ENCODE assay signal across 24 cellular contexts in the genomic region with DNA sequence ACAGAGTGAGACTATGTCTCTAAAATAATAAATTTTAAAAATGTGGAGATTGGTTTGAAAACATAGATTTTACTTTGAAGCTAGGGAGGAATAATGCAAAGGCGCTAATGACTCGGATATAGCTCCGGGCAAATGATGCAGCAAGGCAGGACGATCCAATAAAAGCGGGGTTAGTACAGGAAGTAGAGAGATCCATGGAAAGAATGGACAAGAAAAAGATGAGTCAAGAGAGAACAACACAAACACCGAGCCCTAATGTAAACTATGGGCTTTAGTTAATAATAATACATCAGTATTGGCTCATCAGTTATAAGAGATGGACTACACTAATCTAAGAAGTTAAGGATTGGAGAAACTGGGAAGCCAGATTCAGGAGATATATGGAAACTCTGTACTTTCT.
A peak's percentile ranks its signal among the peaks of the same experiment; 100 is the strongest.
DNase-seq lines count a peak whose midpoint lies in the region; ATAC-seq and TF ChIP-seq lines count a peak whose summit lies in the region.
"Had no signal": no experiment of that assay in that cellular context is flagged by ENCODE, and none has a peak within 500 bp of the region (broad histone marks: within the 10 kb centered on the region; RNA-seq: fewer than 3 reads in every experiment).

No MANE protein-coding gene starts in this region.

- H3K27ac ChIP-seq in coronary artery = no peak overlapping the region
- H3K27ac ChIP-seq: GM23248, PC-9 had no signal

- H3K36me3 ChIP-seq in MG63 = no peaks in the 10 kb centered on the region
- H3K36me3 ChIP-seq: BE2C had no signal

- H3K4me3 ChIP-seq in MG63 (no peak overlapping the region), epithelial cell of esophagus (ENCODE audit: low read length) (no peak overlapping the region), coronary artery (no peak overlapping the region)
- H3K4me3 ChIP-seq: GM12878, GM23248, PC-9 had no signal

- DNase-seq in EL = peak; percentile 57
- DNase-seq in MG63 = peak; percentile 38
- DNase-seq in epithelial cell of esophagus (ENCODE audit: low read depth) = peak; percentile 70
- peak; percentile 6 for DNase-seq in non-pigmented ciliary epithelial cell (ENCODE audit: low read depth)
- no peak for DNase-seq in NCI-H2196 (lab: John Stamatoyannopoulos, UW; ENCODE audit: unreplicated experiment)
- DNase-seq in coronary artery (ENCODE audit: low spot score) = no peak
- DNase-seq: BE2C; Calu3; DND-41; GM23248; H7; KG1; NCI-H1092 treated with DMSO at 0.1 percent for 48 hours; NCI-H146; NCI-H1930; NCI-H446 treated with DMSO at 0.1 percent for 48 hours; NCI-H526; NK-92 treated with Interleukin-12 subunit alpha and Interleukin-12 subunit beta, amount 100 ng/mL, for 24 hours; PC-9; Right ventricle myocardium superior; RPMI8226; T-helper 1 cell had no signal

- no peak for TF ChIP-seq CTCF in epithelial cell of esophagus (IDR thresholded peaks at IDR 0.05; ENCODE audit: insufficient read depth, low read depth, low read length, missing control alignments)
- no peak for TF ChIP-seq CTCF in coronary artery (IDR thresholded peaks at IDR 0.05)

- no peaks in the 10 kb centered on the region for H3K9me3 ChIP-seq in MG63
- H3K9me3 ChIP-seq: BE2C had no signal

- H3K27me3 ChIP-seq in MG63 = no peaks in the 10 kb centered on the region
- H3K27me3 ChIP-seq: BE2C had no signal

- ATAC-seq in HG02970 (IDR thresholded peaks at IDR 0.05; ENCODE audit: low FRiP score, unreplicated experiment) = no peak
- ATAC-seq: GM12878 had no signal

Comparison
In these comparisons a context has a peak if more than half of its experiments do, and no peak if none do; other contexts are left out.
1. DNase-seq: peak in EL (single experiment), MG63 (single experiment), epithelial cell of esophagus (single experiment) and non-pigmented ciliary epithelial cell (single experiment); none in NCI-H2196 (single experiment) and coronary artery (single experiment).